Comparison of ENCODE assay signal across 8 cellular contexts in the genomic region with DNA sequence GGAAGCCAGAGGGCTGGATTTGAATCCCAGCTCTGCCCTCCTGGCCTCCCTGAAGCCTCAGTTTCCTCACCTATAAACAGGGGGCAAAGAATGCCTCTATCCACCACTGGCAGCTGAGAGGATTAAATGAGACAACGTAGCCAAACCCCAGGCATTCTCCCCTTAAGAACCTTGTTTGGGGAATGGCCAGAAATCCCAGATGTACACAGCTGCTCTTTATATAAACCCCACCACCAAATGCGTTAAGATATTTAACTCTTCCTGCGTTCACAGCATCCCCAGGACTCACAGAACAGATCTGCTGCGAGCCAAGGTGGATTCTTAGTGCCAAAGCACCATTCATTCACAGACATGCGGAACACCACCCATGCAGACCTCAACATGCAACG. TPM values are rescaled to one million over a fixed set of nuclear protein-coding genes. Genes with fewer than 3 reads are reported as not detected.
A peak's percentile ranks its signal among the peaks of the same experiment; 100 is the strongest.
DNase-seq lines count a peak whose midpoint lies in the region; ATAC-seq, FAIRE-seq and TF ChIP-seq lines count a peak whose summit lies in the region.

No MANE protein-coding gene starts in this region.

- H3K27ac ChIP-seq in CD4-positive, CD25-positive, alpha-beta regulatory T cell (ENCODE audit: insufficient read depth, low read length, poor library complexity, severe bottlenecking), result no peak overlapping the region
- H3K27ac ChIP-seq in cingulate gyrus (ENCODE audit: low read depth, low read length), result peak overlapping the region; percentile 43

- no peak for FAIRE-seq in GM12892 (lab: Jason Lieb, UNC)

- H3K9me3 ChIP-seq in CD4-positive, CD25-positive, alpha-beta regulatory T cell (ENCODE audit: control insufficient read depth in 2 of 2, low read length in 2 of 2), result no peaks in the 10 kb centered on the region

- H3K36me3 ChIP-seq in CD4-positive, CD25-positive, alpha-beta regulatory T cell (ENCODE audit: control insufficient read depth, insufficient read depth, low read length), result peaks cover 39% of the 10 kb centered on the region

- TF ChIP-seq CTCF in nephron (IDR thresholded peaks at IDR 0.05; ENCODE audit: unreplicated experiment in 3 of 3), result no peak

- H3K36me3 Mint-ChIP-seq in CD4-positive, CD25-positive, alpha-beta regulatory T cell, result peaks cover 31% of the 10 kb centered on the region
- peaks cover 63% of the 10 kb centered on the region for H3K36me3 Mint-ChIP-seq in nephron (ENCODE audit: low read depth)

- H3K27ac Mint-ChIP-seq in CD4-positive, CD25-positive, alpha-beta regulatory T cell, result peak overlapping the region in 1 of 3 donors; percentile 43
- H3K27ac Mint-ChIP-seq in nephron, result peak overlapping the region in 2 of 3 experiments; percentile 72 to 82

- no peaks in the 10 kb centered on the region for H3K27me3 ChIP-seq in CD4-positive, CD25-positive, alpha-beta regulatory T cell (ENCODE audit: control insufficient read depth, insufficient read depth, low read length)

- peak overlapping the region; percentile 3 to 93 (median 78) for H3K4me3 Mint-ChIP-seq in CD4-positive, CD25-positive, alpha-beta regulatory T cell
- peak overlapping the region; percentile 71 to 99 (median 87) for H3K4me3 Mint-ChIP-seq in nephron

- no peak for DNase-seq in CD4-positive, CD25-positive, alpha-beta regulatory T cell
- peak; percentile 42 for DNase-seq in NCI-H1105 treated with DMSO at 0.1 percent for 48 hours (lab: John Stamatoyannopoulos, UW)
- no peak for DNase-seq in posterior cingulate gyrus
- no peak for DNase-seq in GM12892 (ENCODE audit: insufficient read length)
- no peak for DNase-seq in Ammon's horn (ENCODE audit: low spot score)

- ATAC-seq in CD4-positive, CD25-positive, alpha-beta regulatory T cell (ENCODE audit: low read depth in 2 of 2), result no peak
- ATAC-seq in HG03521 (IDR thresholded peaks at IDR 0.05; ENCODE audit: unreplicated experiment), result no peak

- intact Hi-C loops in posterior cingulate gyrus (cut with DNase I), result no loop called here

- TF ChIP-seq POLR2A in GM12892 (IDR thresholded peaks at IDR 0.05; ENCODE audit: low read depth, low read length), result no peak

- peaks cover 2% of the 10 kb centered on the region for H3K27me3 Mint-ChIP-seq in CD4-positive, CD25-positive, alpha-beta regulatory T cell
- peaks cover 6% of the 10 kb centered on the region for H3K27me3 Mint-ChIP-seq in nephron (ENCODE audit: low read depth)

- peaks cover 64% of the 10 kb centered on the region for H3K4me1 ChIP-seq in CD4-positive, CD25-positive, alpha-beta regulatory T cell (ENCODE audit: control insufficient read depth, insufficient read depth, low read length, poor library complexity, severe bottlenecking)

- H3K4me1 Mint-ChIP-seq in CD4-positive, CD25-positive, alpha-beta regulatory T cell, result peaks cover 29 to 84% (median 65%) of the 10 kb centered on the region in 4 donors
- peaks cover 74% of the 10 kb centered on the region for H3K4me1 Mint-ChIP-seq in nephron

- H3K4me3 ChIP-seq in CD4-positive, CD25-positive, alpha-beta regulatory T cell (ENCODE audit: low read depth, low read length), result no peak overlapping the region

- H3K9me3 Mint-ChIP-seq in CD4-positive, CD25-positive, alpha-beta regulatory T cell, result no peaks in the 10 kb centered on the region
- H3K9me3 Mint-ChIP-seq in nephron, result no peaks in the 10 kb centered on the region

RNA-seq across cellular contexts. Expression of gene TLE3, which starts 5.3 kb away (rescaled TPM):
- total RNA-seq in CD4-positive, CD25-positive, alpha-beta regulatory T cell, result 115 TPM
- 10 to 100 TPM in 3 of 4 donors, 1 to 10 TPM in 1; 8.4 to 13.9 (median 11.7) TPM for polyA plus RNA-seq in CD4-positive, CD25-positive, alpha-beta regulatory T cell
- 12.9 TPM for polyA plus RNA-seq in GM12892 (2012; ENCODE audit: missing spikeins)
